8 cellular contexts compared by ENCODE assay signal in genomic region chrX:150899191-150899757, GRCh38. TPM values are rescaled to one million over a fixed set of nuclear protein-coding genes. Genes with fewer than 3 reads are reported as not detected.
DNase-seq lines count a peak whose midpoint lies in the region; ATAC-seq, FAIRE-seq and TF ChIP-seq lines count a peak whose summit lies in the region.

No MANE protein-coding gene starts in this region.

- ATAC-seq in GM21576 (IDR thresholded peaks at IDR 0.05; ENCODE audit: unreplicated experiment) (peak; percentile 58), K562 (peak; percentile 44), sciatic nerve (peak; percentile 63)

- POLR2A ChIA-PET in K562 (lab: Yijun Ruan, JAX), result interaction anchor here (0.6 to 0.7 kb wide), 2 partner anchors 157 to 445 kb away, joined by 3 read pairs; no protein-coding TSS in a partner anchor

- TF ChIP-seq RAD21 in K562 (CRISPR knock-in tag; conservative IDR thresholded peaks at IDR 0.05 in 1 of 2, IDR thresholded peaks at IDR 0.05 in 1 of 2), result no peak

- no peak for TF ChIP-seq POLR2A in K562 (conservative IDR thresholded peaks at IDR 0.05)

- in situ Hi-C loops in K562 (cut with MboI), result no loop called here

- no peaks in the 10 kb centered on the region for H3K36me3 ChIP-seq in KOPT-K1 (ENCODE audit: insufficient read depth, low read length)
- no peaks in the 10 kb centered on the region for H3K36me3 ChIP-seq in K562 (ENCODE audit: control insufficient read depth, insufficient read depth, low read length)

- intact Hi-C loops in K562 (cut with micrococcal nuclease) (loop anchor here (2.0 to 5.0 kb wide), 2 partner anchors 83 to 126 kb away; partner anchors contain the start of gene HMGB3), sciatic nerve (cut with DNase I) (no loop called here)

- TF ChIP-seq EP300 in K562 (IDR thresholded peaks at IDR 0.05; ENCODE audit: low read length), result no peak

- CTCF ChIA-PET in K562 (lab: Yijun Ruan, JAX; ENCODE audit: low intra/inter-chr PET ratio), result no interaction called here

- DNase-seq in DMS153 treated with DMSO at 0.1 percent for 48 hours (lab: John Stamatoyannopoulos, UW; ENCODE audit: unreplicated experiment) (peak; percentile 68), SW480 (ENCODE audit: low spot score) (peak; percentile 42), K562 (ENCODE audit: extremely low read depth in 1 of 4, low spot score in 3 of 4) (peak; percentile 13 to 57 (median 18)), sciatic nerve (ENCODE audit: low spot score) (peak; percentile 68), middle frontal gyrus (ENCODE audit: extremely low spot score, low spot score) (no peak)

- H3K9ac ChIP-seq in K562 (ENCODE audit: insufficient read depth in 1 of 2, low read depth in 2 of 2, low read length in 2 of 2), result peak overlapping the region; percentile 73 to 97

- no peaks in the 10 kb centered on the region for H3K27me3 ChIP-seq in K562 (ENCODE audit: control insufficient read depth in 2 of 2, insufficient read depth in 2 of 2, low read length in 2 of 2)

- peak overlapping the region; percentile 85 for H2AFZ ChIP-seq in K562 (ENCODE audit: low read depth, low read length)

- H3K4me1 ChIP-seq in K562 (replicated peaks in 1 of 2; ENCODE audit: control insufficient read depth in 2 of 2, insufficient read depth in 2 of 2, low read length in 2 of 2), result peaks cover 14 to 25% of the 10 kb centered on the region in 2 experiments

- no peak for FAIRE-seq in K562 (lab: Jason Lieb, UNC)

- H3K9me3 ChIP-seq in KOPT-K1 (ENCODE audit: insufficient read depth, low read length, poor library complexity, severe bottlenecking) (no peaks in the 10 kb centered on the region), K562 (replicated peaks; ENCODE audit: control insufficient read depth, insufficient read depth, low read depth, low read length) (no peaks in the 10 kb centered on the region)

- TSS peak; percentile 88 for BruUV-seq in K562 (replicated peaks; lab: Mats Ljungman, UMichigan)

- under 1% methylated on average over 33 of the region's 42 CpGs for WGBS in K562 (ENCODE audit: insufficient coverage, low coverage, missing lambda C conversion rate)

- peak overlapping the region; percentile 83 for H3K27ac ChIP-seq in KOPT-K1 (ENCODE audit: low read depth, low read length, poor library complexity, severe bottlenecking)
- H3K27ac ChIP-seq in K562 (ENCODE audit: extremely low read depth, low read depth, low read length), result peak overlapping the region; percentile 85

- H3K4me3 ChIP-seq in K562 (peak overlapping the region; percentile 78), iPS-11a (ENCODE audit: low read depth, low read length) (peak overlapping the region; percentile 38)

- no peaks in the 10 kb centered on the region for H3K9me1 ChIP-seq in K562 (ENCODE audit: control insufficient read depth, insufficient read depth, low read length)

- TF ChIP-seq CTCF in K562 (IDR thresholded peaks at IDR 0.05 in 2 of 3, conservative IDR thresholded peaks at IDR 0.05 in 1 of 3; ENCODE audit: insufficient read depth in 2 of 3, low read depth in 1 of 3, low read length in 3 of 3), result no peak

- peak overlapping the region; percentile 82 for H3K4me2 ChIP-seq in K562 (ENCODE audit: insufficient read depth, low read length)

- H4K20me1 ChIP-seq in K562 (replicated peaks; ENCODE audit: control insufficient read depth, insufficient read depth, low read length), result no peaks in the 10 kb centered on the region

- H3K79me2 ChIP-seq in K562 (ENCODE audit: control insufficient read depth, insufficient read depth, low read length), result peaks cover 21% of the 10 kb centered on the region

TF ChIP-seq in K562, 482 proteins besides CTCF, POLR2A, EP300 and RAD21 (continues in another document):
- TF ChIP-seq USF1 (CRISPR knock-in tag; IDR thresholded peaks at IDR 0.05) (no peak), ZNF695 (CRISPR knock-in tag; IDR thresholded peaks at IDR 0.05) (no peak), CAMTA2 (CRISPR knock-in tag; conservative IDR thresholded peaks at IDR 0.05) (no peak), POLR2B (IDR thresholded peaks at IDR 0.05; ENCODE audit: low read depth, partially characterized antibody) (no peak), BDP1 (IDR thresholded peaks at IDR 0.05; ENCODE audit: insufficient read depth, insufficient read length) (no peak), HNRNPLL (IDR thresholded peaks at IDR 0.05; ENCODE audit: low read depth, low read length, poor library complexity, severe bottlenecking) (peak; percentile 40), ATF1 (CRISPR knock-in tag; IDR thresholded peaks at IDR 0.05) (no peak), ATF1 (tag; IDR thresholded peaks at IDR 0.05) (peak; percentile 24; the same call in 1 of the 2 replicates), BHLHE40 (IDR thresholded peaks at IDR 0.05; ENCODE audit: low read length) (peak; percentile 87), ZNF592 (IDR thresholded peaks at IDR 0.05) (0 out of 2 replicates have a peak, but pooled peaks have one; percentile 46), SPI1 (IDR thresholded peaks at IDR 0.05; ENCODE audit: borderline replicate concordance, low read depth, low read length) (peak; percentile 67), TFAP4 (CRISPR knock-in tag; IDR thresholded peaks at IDR 0.05; ENCODE audit: borderline replicate concordance) (peak; percentile 21; the same call in 1 of the 2 replicates), U2AF2 (optimal IDR thresholded peaks at IDR 0.05; ENCODE audit: low read depth, low read length) (no peak), ARID2 (IDR thresholded peaks at IDR 0.05) (no peak), BCOR (IDR thresholded peaks at IDR 0.05) (0 out of 2 replicates have a peak, but pooled peaks have one; percentile 18)

RNA-seq across cellular contexts. Expression of gene CD99L2, which starts 0.8 kb away (rescaled TPM):
- 18.1 and 26.2 TPM in 2 replicates for total RNA-seq in K562 (2011; cell fraction: chromatin; rRNA removed; ENCODE audit: low replicate concordance)
- total RNA-seq in K562 (2011; cell fraction: nucleolus; rRNA removed), result 25.0 and 27.5 TPM in 2 replicates
- total RNA-seq in K562 (2011; cell fraction: nucleoplasm; rRNA removed), result 27.9 and 31.7 TPM in 2 replicates
- total RNA-seq in K562 (2014; rRNA removed) (10.2 and 11.7 TPM in 2 replicates), K562 (2014; rRNA removed; fragmentation: Illumina TruSeq; extraction: Trizol) (9.6 and 10.4 TPM in 2 replicates), K562 (2015; rRNA removed; fragmentation: Illumina TruSeq; extraction: Trizol) (14.6 and 15.0 TPM in 2 replicates), K562 (2021) (19.0 and 19.6 TPM in 2 replicates), sciatic nerve (108 TPM)
- polyA plus RNA-seq in K562 (2011; rRNA removed) (11.9 and 15.0 TPM in 2 replicates), K562 (2014; fragmentation: Illumina TruSeq; extraction: Trizol) (17.6 and 18.0 TPM in 2 replicates), K562 (2014; fragmentation: Nextera tagmentation; extraction: Ambion mirVana) (1 to 10 TPM in 1 of 2 experiments, under 1 TPM in 1; 0.76 to 2.8 TPM), K562 (2014; rRNA removed) (12.7 and 13.0 TPM in 2 replicates)
- 15.0 and 21.8 TPM in 2 replicates for polyA plus RNA-seq in K562 (2011; cell fraction: cytosol; rRNA removed)
- polyA plus RNA-seq in K562 (2011; cell fraction: nucleus; rRNA removed), result 13.6 and 14.1 TPM in 2 replicates
- 21.5 and 27.6 TPM in 2 replicates for polyA plus RNA-seq in K562 (2012)
- polyA minus RNA-seq in K562 (2011; rRNA and poly(A)+ RNA removed), result 13.8 and 13.9 TPM in 2 replicates
- 8.4 and 9.1 TPM in 2 replicates for polyA minus RNA-seq in K562 (2011; cell fraction: cytosol; rRNA and poly(A)+ RNA removed)
- polyA minus RNA-seq in K562 (2011; cell fraction: nucleus; rRNA and poly(A)+ RNA removed), result 3.9 and 6.3 TPM in 2 replicates
